Comparison of ENCODE assay signal across 13 cellular contexts in the genomic region with DNA sequence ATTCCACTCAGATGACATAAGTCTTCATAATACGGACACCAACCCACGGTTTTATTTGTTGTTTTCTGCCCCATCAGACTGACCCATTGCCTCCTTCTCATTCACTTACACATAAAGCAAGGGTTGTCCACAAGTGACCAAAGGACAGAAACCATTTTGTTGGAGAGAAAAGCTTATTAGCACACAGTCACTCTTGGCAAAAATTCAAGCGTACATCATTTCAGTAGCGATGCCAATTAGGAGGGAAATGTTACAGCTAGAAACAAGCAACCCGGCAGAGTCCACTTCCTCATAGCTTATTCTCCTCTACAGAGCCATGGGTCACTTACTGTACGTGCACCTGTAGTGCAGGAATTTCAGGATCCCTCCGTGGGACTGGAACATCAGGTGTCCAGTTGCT. TPM values are rescaled to one million over a fixed set of nuclear protein-coding genes. Genes with fewer than 3 reads are reported as not detected.
DNase-seq lines count a peak whose midpoint lies in the region; ATAC-seq and TF ChIP-seq lines count a peak whose summit lies in the region.
"Had no signal": no experiment of that assay in that cellular context is flagged by ENCODE, and none has a peak within 500 bp of the region (broad histone marks: within the 10 kb centered on the region; RNA-seq: fewer than 3 reads in every experiment).

No MANE protein-coding gene starts in this region.

- in situ Hi-C loops in transverse colon (cut with MboI; ENCODE audit: low pct_ligation_motif_present in 1 of 4, low pct_unique_long_range_greater_than_20kb in 1 of 4, low sequenced_read_pairs in 3 of 4) = no loop called here

- H3K27ac ChIP-seq in cardiac muscle cell (peak overlapping the region; percentile 97), caudate nucleus (ENCODE audit: low read depth, low read length) (peak overlapping the region; percentile 83), mesenchymal stem cell (ENCODE audit: low read length, poor library complexity, severe bottlenecking) (peak overlapping the region; percentile 67), transverse colon (peak overlapping the region; percentile 7 to 52 (median 23)), substantia nigra (ENCODE audit: low read depth, low read length, poor library complexity, severe bottlenecking) (no peak overlapping the region)
- H3K27ac ChIP-seq: VCaP had no signal

- H3K4me1 ChIP-seq in cardiac muscle cell (ENCODE audit: low read depth) = peaks cover 69% of the 10 kb centered on the region
- H3K4me1 ChIP-seq in mesenchymal stem cell (ENCODE audit: control insufficient read depth, insufficient read depth, low read depth, low read length) = peaks cover 28% of the 10 kb centered on the region
- H3K4me1 ChIP-seq in transverse colon = peaks cover 13 to 43% (median 29%) of the 10 kb centered on the region in 4 donors

- H2BK12ac ChIP-seq in mesenchymal stem cell (ENCODE audit: low read length in 2 of 2) = peak overlapping the region in 1 of 2 experiments; percentile 48

- no peak overlapping the region for H2BK120ac ChIP-seq in mesenchymal stem cell (ENCODE audit: low read depth, low read length)

- H4K8ac ChIP-seq in mesenchymal stem cell (ENCODE audit: low read length) = no peak overlapping the region

- WGBS in mesenchymal stem cell = 62% methylated on average over 7 of the region's 7 CpGs
- WGBS in transverse colon (ENCODE audit: low coverage in 1 of 2), 2 donors = 43 to 70% methylated on average over 2 to 7 of the region's 7 CpGs

- peak overlapping the region in 1 of 2 experiments; percentile 65 for H3K4ac ChIP-seq in mesenchymal stem cell (ENCODE audit: low read depth in 1 of 2, low read length in 2 of 2)

- H4K91ac ChIP-seq in mesenchymal stem cell (ENCODE audit: low read length) = no peak overlapping the region

- DNase-seq in cardiac muscle cell (ENCODE audit: low read depth in 1 of 2, low spot score in 1 of 2) = peak; percentile 24 to 41
- no peak for DNase-seq in Right ventricle myocardium inferior (ENCODE audit: missing footprints)
- DNase-seq in caudate nucleus (lab: John Stamatoyannopoulos, UW) = peak in 1 of 61 donors; percentile 40
- no peak for DNase-seq in mesenchymal stem cell
- no peak for DNase-seq in transverse colon
- no peak for DNase-seq in substantia nigra (lab: John Stamatoyannopoulos, UW)
- DNase-seq in MG63 = no peak
- DNase-seq: activated T-cell treated with anti-CD3 and anti-CD28 coated beads, Interleukin-2, amount 50 U/mL, for 1 hour; SIG-M5; stimulated activated CD4-positive, alpha-beta T cell treated with anti-CD3 and anti-CD28 coated beads, Interleukin-4, amount 100 ng/mL, for 1 hour; stimulated activated naive CD8-positive, alpha-beta T cell treated with anti-CD3 and anti-CD28 coated beads, Interleukin-15, amount 100 ng/mL, for 72 hours had no signal

- H3K27me3 ChIP-seq in cardiac muscle cell = no peaks in the 10 kb centered on the region
- H3K27me3 ChIP-seq in mesenchymal stem cell (ENCODE audit: control insufficient read depth in 1 of 2, insufficient read depth in 1 of 2, low read length in 2 of 2) = peaks cover 0 to 14% of the 10 kb centered on the region in 2 experiments
- H3K27me3 ChIP-seq in transverse colon = no peaks in the 10 kb centered on the region
- H3K27me3 ChIP-seq in MG63 = no peaks in the 10 kb centered on the region

- no peak overlapping the region for H3K4me2 ChIP-seq in mesenchymal stem cell (ENCODE audit: low read length, poor library complexity, severe bottlenecking)

- H3K23ac ChIP-seq in mesenchymal stem cell (ENCODE audit: low read length in 2 of 2) = no peak overlapping the region

- H2BK15ac ChIP-seq in mesenchymal stem cell (ENCODE audit: low read depth, poor library complexity, severe bottlenecking) = no peak overlapping the region

- intact Hi-C loops in Right ventricle myocardium inferior (cut with DNase I) (no loop called here), transverse colon (cut with DNase I; ENCODE audit: low total_unique reads) (no loop called here)

- H3K18ac ChIP-seq in mesenchymal stem cell (ENCODE audit: low read depth in 1 of 2, low read length in 2 of 2) = no peak overlapping the region

- H2AFZ ChIP-seq in mesenchymal stem cell (ENCODE audit: low read depth, low read length) = no peak overlapping the region

- H3K14ac ChIP-seq in mesenchymal stem cell (ENCODE audit: low read length in 2 of 2) = peak overlapping the region in 1 of 2 experiments; percentile 7

- ATAC-seq in Right ventricle myocardium inferior = no peak
- ATAC-seq in HG03280 (IDR thresholded peaks at IDR 0.05; ENCODE audit: unreplicated experiment) = no peak
- ATAC-seq: stimulated activated naive CD8-positive, alpha-beta T cell treated with anti-CD3 and anti-CD28 coated beads, Interleukin-15, amount 100 ng/mL, for 72 hours had no signal

- H3K9me3 ChIP-seq in cardiac muscle cell (ENCODE audit: low read depth) = no peaks in the 10 kb centered on the region
- no peaks in the 10 kb centered on the region for H3K9me3 ChIP-seq in mesenchymal stem cell (ENCODE audit: control insufficient read depth, low read length)
- no peaks in the 10 kb centered on the region for H3K9me3 ChIP-seq in transverse colon
- no peaks in the 10 kb centered on the region for H3K9me3 ChIP-seq in MG63

- no peaks in the 10 kb centered on the region for H3K36me3 ChIP-seq in cardiac muscle cell
- no peaks in the 10 kb centered on the region for H3K36me3 ChIP-seq in mesenchymal stem cell (ENCODE audit: control insufficient read depth in 1 of 2, insufficient read depth in 2 of 2, low read depth in 1 of 2, low read length in 2 of 2)
- no peaks in the 10 kb centered on the region for H3K36me3 ChIP-seq in transverse colon
- peaks cover 19% of the 10 kb centered on the region for H3K36me3 ChIP-seq in MG63

- H3K9ac ChIP-seq in mesenchymal stem cell (ENCODE audit: low read length) = peak overlapping the region; percentile 72

- TF ChIP-seq CTCF in cardiac muscle cell (IDR thresholded peaks at IDR 0.05; ENCODE audit: low read depth, low read length) (no peak), transverse colon (IDR thresholded peaks at IDR 0.05) (no peak)

- TF ChIP-seq EP300 in transverse colon (IDR thresholded peaks at IDR 0.05; ENCODE audit: low read depth) = no peak

- H2AK5ac ChIP-seq in mesenchymal stem cell (ENCODE audit: low read length, severe bottlenecking) = peak overlapping the region; percentile 94

- H3K4me3 ChIP-seq in cardiac muscle cell (no peak overlapping the region), mesenchymal stem cell (ENCODE audit: insufficient read depth in 1 of 2, low read depth in 1 of 2, low read length in 2 of 2) (peak overlapping the region in 1 of 2 experiments; percentile 16), transverse colon (no peak overlapping the region), MG63 (no peak overlapping the region)

- TF ChIP-seq POLR2A in transverse colon (IDR thresholded peaks at IDR 0.05) = no peak

- H3K79me1 ChIP-seq in mesenchymal stem cell (replicated peaks; ENCODE audit: low read length, poor library complexity, severe bottlenecking) = peaks cover 10% of the 10 kb centered on the region

- H2BK5ac ChIP-seq in mesenchymal stem cell (ENCODE audit: low read depth, low read length, poor library complexity, severe bottlenecking) = no peak overlapping the region

RNA-seq across cellular contexts. Expression of a gene that starts 23.0 kb away (rescaled TPM):
- 96.1 and 148 TPM in 2 replicates for total RNA-seq in cardiac muscle cell
- polyA plus RNA-seq in cardiac muscle cell = 105 and 155 TPM in 2 replicates
- total RNA-seq in Right ventricle myocardium inferior = 730 TPM
- 6.7 TPM for polyA plus RNA-seq in mesenchymal stem cell (2013, experiment 1 of 2)
- 5.9 TPM for polyA plus RNA-seq in mesenchymal stem cell (2013, experiment 2 of 2)
- total RNA-seq in transverse colon = 100 to 1,000 TPM in 2 of 4 donors, 10 to 100 TPM in 2; 56.9 to 108 (median 96.1) TPM
- 19.4 and 23.9 TPM in 2 replicates for total RNA-seq in MG63 (2014; rRNA removed; shearing (Covaris generic); ENCODE audit: low replicate concordance)

Comparison
In these comparisons a context has a peak if more than half of its experiments do, and no peak if none do; other contexts are left out.
1. DNase-seq: peak in cardiac muscle cell (2 of 2); none in Right ventricle myocardium inferior (single experiment), mesenchymal stem cell (single experiment), transverse colon (single experiment), substantia nigra (0 of 49) and MG63 (single experiment).